ENCODE assay signal across 9 cellular contexts in the genomic region with DNA sequence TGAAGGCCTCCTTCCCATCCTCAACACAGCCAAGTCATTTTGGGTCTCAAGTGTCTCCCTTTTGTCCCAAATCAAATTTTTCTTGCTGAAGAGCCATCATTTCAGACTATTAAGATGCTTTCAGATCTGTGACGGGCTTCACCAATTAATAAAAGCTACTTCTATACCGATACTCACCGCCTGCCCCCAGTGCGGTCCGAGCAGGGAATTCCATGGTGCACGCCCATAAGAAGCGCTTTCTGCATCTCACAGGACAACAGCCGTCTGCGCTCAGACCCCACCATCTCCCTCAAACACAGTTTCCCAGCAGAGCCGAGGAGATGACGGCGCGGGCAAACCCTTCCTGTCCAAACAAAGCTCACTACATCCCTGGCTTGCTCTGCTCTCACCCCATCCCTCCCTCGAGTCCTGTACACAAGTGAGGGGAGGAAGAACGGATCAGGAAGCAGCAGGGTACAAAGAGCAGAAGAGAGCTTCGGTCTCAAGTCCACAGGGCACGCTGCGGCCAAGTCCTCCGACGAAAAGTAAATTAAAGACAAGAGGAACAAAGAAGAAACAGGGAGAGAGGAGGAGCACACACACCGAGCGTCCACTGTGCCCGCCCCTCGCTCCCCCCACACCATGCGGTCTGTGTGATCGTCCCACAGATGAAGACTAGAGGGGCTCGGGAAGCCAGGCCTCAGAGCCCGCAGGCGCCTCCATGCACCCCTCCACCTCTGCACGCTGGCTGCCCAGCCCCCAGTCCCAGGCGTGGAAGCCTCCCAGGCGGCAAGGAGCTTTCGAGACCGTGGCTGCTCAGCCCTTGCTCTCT.
DNase-seq lines count a peak whose midpoint lies in the region; ATAC-seq and TF ChIP-seq lines count a peak whose summit lies in the region.
"Had no signal": no experiment of that assay in that cellular context is flagged by ENCODE, and none has a peak within 500 bp of the region (broad histone marks: within the 10 kb centered on the region; RNA-seq: fewer than 3 reads in every experiment).

No MANE protein-coding gene starts in this region.

- H4K20me1 ChIP-seq in BLaER1 treated with 17β-estradiol and CSF1 and Interleukin-3, amounts not matched to agents 10 nM and 100 nM, result peaks cover 0 to 87% (median 37%) of the 10 kb centered on the region in 11 experiments; a peak in 16 of 22 replicates
- no peaks in the 10 kb centered on the region for H4K20me1 ChIP-seq in PC-3 (ENCODE audit: low read length)
- H4K20me1 ChIP-seq in osteoblast (ENCODE audit: insufficient read depth, low read length), result no peaks in the 10 kb centered on the region

- H2AFZ ChIP-seq in PC-3 (ENCODE audit: low read length) (no peak overlapping the region), osteoblast (ENCODE audit: low read length) (peak overlapping the region; percentile 7)

- H3K4me3 ChIP-seq in BLaER1 treated with 17β-estradiol and CSF1 and Interleukin-3, amounts not matched to agents 10 nM and 100 nM, result peak overlapping the region; percentile 35 to 62 (median 51)
- H3K4me3 ChIP-seq in PC-3 (ENCODE audit: low read length) (no peak overlapping the region), osteoblast (ENCODE audit: insufficient read depth, low read length) (no peak overlapping the region)
- H3K4me3 ChIP-seq: prostate gland had no signal

- H3K4me1 Mint-ChIP-seq in endothelial cell (ENCODE audit: unreplicated experiment), result peaks cover 52% of the 10 kb centered on the region

- intact Hi-C loops in PC-3 (cut with micrococcal nuclease), result loop anchor here (1.0 kb wide), 1 partner anchor 47 kb away; no protein-coding TSS in a partner anchor

- no peaks in the 10 kb centered on the region for H3K9me2 ChIP-seq in PC-3 (replicated peaks; ENCODE audit: low read length)

- peaks cover 0 to 26% (median 0%) of the 10 kb centered on the region in 11 experiments; a peak in 4 of 22 replicates for H3K27me3 ChIP-seq in BLaER1 treated with 17β-estradiol and CSF1 and Interleukin-3, amounts not matched to agents 10 nM and 100 nM
- H3K27me3 ChIP-seq in PC-3 (ENCODE audit: low read length) (no peaks in the 10 kb centered on the region), osteoblast (ENCODE audit: insufficient read depth, low read length) (no peaks in the 10 kb centered on the region)

- H3K4me3 Mint-ChIP-seq in endothelial cell (ENCODE audit: unreplicated experiment), result no peak overlapping the region

- H3K9me3 Mint-ChIP-seq in endothelial cell (ENCODE audit: unreplicated experiment), result no peaks in the 10 kb centered on the region

- H3K4me2 ChIP-seq in BLaER1 treated with 17β-estradiol and CSF1 and Interleukin-3, amounts not matched to agents 10 nM and 100 nM, result peak overlapping the region; percentile 85 to 99 (median 95)
- H3K4me2 ChIP-seq in PC-3 (ENCODE audit: low read length) (peak overlapping the region; percentile 29), osteoblast (ENCODE audit: insufficient read depth, low read length) (peak overlapping the region; percentile 21)

- peaks cover 12% of the 10 kb centered on the region for H3K27me3 Mint-ChIP-seq in endothelial cell (ENCODE audit: unreplicated experiment)

- no peaks in the 10 kb centered on the region for H3F3A ChIP-seq in PC-3 (ENCODE audit: low read length, unreplicated experiment)

- peaks cover 8% of the 10 kb centered on the region for H3K36me3 Mint-ChIP-seq in endothelial cell (ENCODE audit: low read depth, unreplicated experiment)

- H3K27ac Mint-ChIP-seq in endothelial cell (ENCODE audit: unreplicated experiment), result peak overlapping the region; percentile 72

- TF ChIP-seq CTCF in PC-3 (conservative IDR thresholded peaks at IDR 0.05; ENCODE audit: low read depth, low read length) (no peak), endothelial cell (IDR thresholded peaks at IDR 0.05; ENCODE audit: unreplicated experiment) (no peak), osteoblast (IDR thresholded peaks at IDR 0.05; ENCODE audit: extremely low read depth, low read depth, low read length) (no peak)

- peak overlapping the region in 10 of 11 experiments; percentile 4 to 88 (median 80); a peak in 18 of 22 replicates for H3K27ac ChIP-seq in BLaER1 treated with 17β-estradiol and CSF1 and Interleukin-3, amounts not matched to agents 10 nM and 100 nM
- H3K27ac ChIP-seq in PC-3 (ENCODE audit: low read length) (peak overlapping the region; percentile 55), osteoblast (ENCODE audit: low read depth, low read length) (peak overlapping the region; percentile 68)
- H3K27ac ChIP-seq: prostate gland had no signal

- no TSS peak for BruUV-seq in PC-3 (replicated peaks; lab: Mats Ljungman, UMichigan)

- H3K79me2 ChIP-seq in PC-3 (ENCODE audit: low read length), result peaks cover 9% of the 10 kb centered on the region
- H3K79me2 ChIP-seq in osteoblast (ENCODE audit: insufficient read depth, low read length), result peaks cover 17% of the 10 kb centered on the region

- ATAC-seq in PC-3, result no peak

- POLR2A ChIA-PET in PC-3 (lab: Charles Lee; ENCODE audit: unreplicated experiment), result no interaction called here

- H3K9me3 ChIP-seq in BLaER1 treated with 17β-estradiol and CSF1 and Interleukin-3, amounts not matched to agents 10 nM and 100 nM (replicated peaks in 1 of 11), result peaks cover 0 to 22% (median 8%) of the 10 kb centered on the region in 11 experiments; a peak in 9 of 22 replicates
- H3K9me3 ChIP-seq in PC-3 (ENCODE audit: low read length) (no peaks in the 10 kb centered on the region), osteoblast (ENCODE audit: low read depth, low read length) (no peaks in the 10 kb centered on the region)
- H3K9me3 ChIP-seq: prostate gland had no signal

- CTCF ChIA-PET in PC-3 (lab: Charles Lee), result interaction anchor here (0.6 kb wide), 1 partner anchor 49 kb away, joined by 4 read pairs; no protein-coding TSS in a partner anchor

- peaks cover 12 to 20% (median 18%) of the 10 kb centered on the region in 11 experiments; a peak in 19 of 22 replicates for H3K36me3 ChIP-seq in BLaER1 treated with 17β-estradiol and CSF1 and Interleukin-3, amounts not matched to agents 10 nM and 100 nM
- H3K36me3 ChIP-seq in PC-3 (ENCODE audit: low read depth, low read length), result no peaks in the 10 kb centered on the region
- no peaks in the 10 kb centered on the region for H3K36me3 ChIP-seq in osteoblast (ENCODE audit: insufficient read depth, low read length)
- H3K36me3 ChIP-seq: prostate gland had no signal

- DNase-seq in PC-3, result no peak
- no peak for DNase-seq in endothelial cell (ENCODE audit: low spot score)
- DNase-seq in osteoblast (ENCODE audit: insufficient read length, low spot score, missing footprints), result no peak
- no peak for DNase-seq in DMS 273 treated with DMSO at 0.1 percent for 48 hours (lab: John Stamatoyannopoulos, UW)
- no peak for DNase-seq in iPS-NIHi11 (ENCODE audit: low spot score)
- no peak for DNase-seq in NCI-H1092 (lab: John Stamatoyannopoulos, UW)
- no peak for DNase-seq in DMS79 (lab: John Stamatoyannopoulos, UW)

- peaks cover 91 to 100% (median 99%) of the 10 kb centered on the region in 10 experiments for H3K4me1 ChIP-seq in BLaER1 treated with 17β-estradiol and CSF1 and Interleukin-3, amounts not matched to agents 10 nM and 100 nM
- H3K4me1 ChIP-seq in PC-3 (ENCODE audit: insufficient read depth, low read length) (peaks cover 36% of the 10 kb centered on the region), osteoblast (ENCODE audit: insufficient read depth, low read length) (peaks cover 24% of the 10 kb centered on the region)

- peak overlapping the region; percentile 6 to 80 (median 71); a peak in 21 of 22 replicates for H3K9ac ChIP-seq in BLaER1 treated with 17β-estradiol and CSF1 and Interleukin-3, amounts not matched to agents 10 nM and 100 nM
- no peak overlapping the region for H3K9ac ChIP-seq in PC-3 (ENCODE audit: low read length)

Comparison
In these comparisons a context has a peak if more than half of its experiments do, and no peak if none do; other contexts are left out.
1. H3K4me2 ChIP-seq: peak in every context shown above with its lines; median percentile 95 in BLaER1 treated with 17β-estradiol and CSF1 and Interleukin-3, amounts not matched to agents 10 nM and 100 nM; 29 in PC-3; 21 in osteoblast.
2. H3K4me3 ChIP-seq: peak in BLaER1 treated with 17β-estradiol and CSF1 and Interleukin-3, amounts not matched to agents 10 nM and 100 nM (10 of 10); none in PC-3 (single experiment) and osteoblast (single experiment).
3. Peak in every context shown above with its lines, with median percentiles within 50 percentile points of each other: H3K27ac ChIP-seq.